Comparison of ENCODE assay signal across 25 cellular contexts in the genomic region with DNA sequence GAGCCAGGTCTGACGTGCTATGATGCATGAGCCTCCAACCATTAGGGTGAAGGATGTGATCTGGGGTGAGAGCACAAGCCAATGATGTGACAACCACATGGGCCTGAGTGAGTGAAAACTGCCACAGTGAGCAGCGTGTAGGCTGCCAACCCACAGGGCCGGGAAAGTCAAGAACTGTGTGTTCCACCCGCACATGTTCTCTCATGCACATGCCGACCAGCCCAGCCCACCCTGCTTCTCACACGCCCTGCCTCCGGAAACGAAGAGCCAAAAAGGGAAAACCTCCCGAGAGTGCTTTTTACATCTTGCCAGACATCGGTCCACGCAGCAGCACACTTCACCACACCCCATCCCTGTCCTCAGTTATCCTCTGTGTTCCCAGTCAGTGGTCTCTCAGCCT.
"Had no signal": no experiment of that assay in that cellular context is flagged by ENCODE, and none has a peak within 500 bp of the region (broad histone marks: within the 10 kb centered on the region; RNA-seq: fewer than 3 reads in every experiment).

No MANE protein-coding gene starts in this region.

- ATAC-seq: activated CD8-positive, alpha-beta memory T cell treated with anti-CD3 and anti-CD28 coated beads, Interleukin-2, amount 10 ng/mL, durations not matched to agents 7 days and 5 days; activated CD8-positive, alpha-beta T cell treated with anti-CD3 and anti-CD28 coated beads, Interleukin-2, amount 10 ng/mL, durations not matched to agents 7 days and 5 days; activated naive CD8-positive, alpha-beta T cell treated with anti-CD3 and anti-CD28 coated beads, Interleukin-2, amount 50 U/mL, for 24 hours had no signal

- H3K4me3 ChIP-seq: ascending aorta had no signal

- H3K27me3 ChIP-seq: ascending aorta had no signal

- H3K9me3 ChIP-seq: ascending aorta had no signal

- H3K36me3 ChIP-seq: ascending aorta had no signal

- H3K27ac ChIP-seq: ascending aorta, VCaP had no signal

- H3K4me1 ChIP-seq: ascending aorta had no signal

- DNase-seq: activated B cell treated with CpG ODN at 0.5 μM for 24 hours; activated CD4-positive, alpha-beta memory T cell treated with anti-CD3 and anti-CD28 coated beads, Interleukin-2, amount 10 ng/mL, durations not matched to agents 7 days and 5 days; activated CD4-positive, alpha-beta T cell treated with anti-CD3 and anti-CD28 coated beads for 48 hours; activated CD4-positive, alpha-beta T cell treated with anti-CD3 and anti-CD28 coated beads, Interleukin-2, amount 10 ng/mL, durations not matched to agents 7 days and 5 days; activated CD4-positive, alpha-beta T cell treated with anti-CD3 and anti-CD28 coated beads, Interleukin-2, amount 50 U/mL, for 48 hours; activated CD4-positive, CD25-positive, alpha-beta regulatory T cell treated with anti-CD3 and anti-CD28 coated beads, Interleukin-2, amount 50 U/mL, for 72 hours; activated CD8-positive, alpha-beta memory T cell treated with anti-CD3 and anti-CD28 coated beads for 24 hours; activated CD8-positive, alpha-beta memory T cell treated with anti-CD3 and anti-CD28 coated beads, Interleukin-2, amount 10 ng/mL, durations not matched to agents 7 days and 5 days; activated CD8-positive, alpha-beta memory T cell treated with anti-CD3 and anti-CD28 coated beads, Interleukin-2, amount 50 U/mL, for 48 hours; activated CD8-positive, alpha-beta T cell treated with anti-CD3 and anti-CD28 coated beads, Interleukin-2, amount 10 ng/mL, durations not matched to agents 7 days and 5 days; activated effector memory CD4-positive, alpha-beta T cell treated with Interleukin-2 at 50 U/mL for 16 hours; activated gamma-delta T cell; activated naive CD4-positive, alpha-beta T cell treated with anti-CD3 and anti-CD28 coated beads, Interleukin-2, amount 10 ng/mL, durations not matched to agents 7 days and 5 days; activated naive CD4-positive, alpha-beta T cell treated with Interleukin-2 at 50 U/mL for 16 hours; activated naive CD8-positive, alpha-beta T cell treated with anti-CD3 and anti-CD28 coated beads, Interleukin-2, amount 10 ng/mL, durations not matched to agents 7 days and 5 days; activated naive CD8-positive, alpha-beta T cell treated with anti-CD3 and anti-CD28 coated beads, Interleukin-2, amount 50 U/mL, for 24 hours; activated T-cell treated with anti-CD3 and anti-CD28 coated beads, Interleukin-2, amount 50 U/mL, for 24 hours; activated T-cell treated with anti-CD3 and anti-CD28 coated beads, Interleukin-2, amount 50 U/mL, for 48 hours; amygdala; cerebellar nuclear complex; T-helper 1 cell; T-helper 2 cell; T-helper 9 cell had no signal
